ENCODE assay signal across 22 cellular contexts in the genomic region with DNA sequence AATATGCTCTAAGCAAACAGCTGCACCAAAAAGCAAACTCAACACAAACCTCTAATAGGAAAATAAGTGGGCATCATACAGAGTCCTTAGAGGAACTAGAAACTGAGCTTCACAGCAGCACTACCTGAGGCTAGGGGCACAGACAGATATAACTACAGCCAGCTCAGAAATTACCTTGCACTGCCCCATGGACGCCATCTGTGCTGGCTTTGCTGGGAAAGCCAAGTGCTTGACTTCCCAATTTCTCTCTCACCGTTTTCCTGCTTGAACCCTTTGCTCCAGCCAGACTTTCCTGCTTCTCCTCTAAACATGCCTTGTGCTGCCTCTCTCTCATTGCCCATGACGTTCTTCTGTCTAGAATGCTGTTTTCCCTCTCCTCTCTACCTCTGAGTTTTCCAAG. TPM values are rescaled to one million over a fixed set of nuclear protein-coding genes. Genes with fewer than 3 reads are reported as not detected.
A peak's percentile ranks its signal among the peaks of the same experiment; 100 is the strongest.
DNase-seq lines count a peak whose midpoint lies in the region; ATAC-seq and TF ChIP-seq lines count a peak whose summit lies in the region.
"Had no signal": no experiment of that assay in that cellular context is flagged by ENCODE, and none has a peak within 500 bp of the region (broad histone marks: within the 10 kb centered on the region; RNA-seq: fewer than 3 reads in every experiment).

No MANE protein-coding gene starts in this region.

- no peaks in the 10 kb centered on the region for H3K79me2 ChIP-seq in GM23338 (replicated peaks; ENCODE audit: insufficient read depth)
- H3K79me2 ChIP-seq in hepatocyte, result no peaks in the 10 kb centered on the region

- H3K27me3 Mint-ChIP-seq in GM23338 (ENCODE audit: insufficient read depth, low read depth, poor library complexity), result peaks cover 4% of the 10 kb centered on the region

- DNase-seq in GM23338 (ENCODE audit: low spot score) (no peak), RPMI8226 (peak; percentile 48), cerebellum (ENCODE audit: low spot score) (peak; percentile 57), left colon (no peak), hepatocyte (ENCODE audit: low spot score) (no peak)
- DNase-seq: 8988T; ACHN; AML-193; BE2C; CD4-positive, alpha-beta T cell; CD8-positive, alpha-beta memory T cell; DMS 273 treated with DMSO at 0.1 percent for 48 hours; DMS79; EL; GF-D8; H7; HCEC 1CT had no signal

- TF ChIP-seq CTCF in GM23338 (conservative IDR thresholded peaks at IDR 0.05; ENCODE audit: low read depth in 2 of 2), result no peak
- TF ChIP-seq CTCF in hepatocyte (IDR thresholded peaks at IDR 0.05; ENCODE audit: poor library complexity), result no peak

- 0 out of 2 replicates have a peak overlapping the region, but pooled peaks have one; percentile 18 for H2AFZ ChIP-seq in GM23338
- no peak overlapping the region for H2AFZ ChIP-seq in hepatocyte

- intact Hi-C loops in left colon (cut with DNase I, micrococcal nuclease), result no loop called here

- peaks cover 3% of the 10 kb centered on the region; the same call in 2 of the 3 replicates for H3K4me1 Mint-ChIP-seq in GM23338
- H3K4me1 Mint-ChIP-seq: CD14-positive monocyte; CD8-positive, alpha-beta memory T cell had no signal

- H3F3A ChIP-seq in GM23338 (replicated peaks; ENCODE audit: low read depth), result no peaks in the 10 kb centered on the region

- ATAC-seq in GM23338 (no peak), GM21367 (IDR thresholded peaks at IDR 0.05; ENCODE audit: unreplicated experiment) (no peak), left colon (no peak), HG03432 (IDR thresholded peaks at IDR 0.05; ENCODE audit: unreplicated experiment) (no peak)
- ATAC-seq: A549 had no signal

- H3K4me1 ChIP-seq in GM23338 (ENCODE audit: insufficient read depth) (no peaks in the 10 kb centered on the region), hepatocyte (ENCODE audit: insufficient read depth) (no peaks in the 10 kb centered on the region)
- H3K4me1 ChIP-seq: A549, BE2C had no signal

- no peak overlapping the region for H3K4me2 ChIP-seq in GM23338
- H3K4me2 ChIP-seq in hepatocyte, result no peak overlapping the region
- H3K4me2 ChIP-seq: A549; BLaER1 treated with 17β-estradiol and CSF1 and Interleukin-3, amounts not matched to agents 10 nM and 100 nM had no signal

- 90% methylated on average over 3 of the region's 3 CpGs for WGBS in hepatocyte (ENCODE audit: low lambda C conversion rate, missing lambda C conversion rate)

- H3K4me3 Mint-ChIP-seq in GM23338, result no peak overlapping the region
- H3K4me3 Mint-ChIP-seq: CD14-positive monocyte; CD4-positive, alpha-beta T cell; CD8-positive, alpha-beta memory T cell had no signal

- H3K36me3 ChIP-seq in GM23338 (ENCODE audit: insufficient read depth) (no peaks in the 10 kb centered on the region), hepatocyte (replicated peaks; ENCODE audit: insufficient read depth, low read depth) (no peaks in the 10 kb centered on the region)
- H3K36me3 ChIP-seq: BE2C; BLaER1 treated with 17β-estradiol and CSF1 and Interleukin-3, amounts not matched to agents 10 nM and 100 nM had no signal

- H4K20me1 ChIP-seq in GM23338 (replicated peaks; ENCODE audit: insufficient read depth), result no peaks in the 10 kb centered on the region
- no peaks in the 10 kb centered on the region for H4K20me1 ChIP-seq in hepatocyte (ENCODE audit: insufficient read depth, poor library complexity, severe bottlenecking)
- H4K20me1 ChIP-seq: BLaER1 treated with 17β-estradiol and CSF1 and Interleukin-3, amounts not matched to agents 10 nM and 100 nM had no signal

- no peak overlapping the region for H3K4me3 ChIP-seq in GM23338
- H3K4me3 ChIP-seq in hepatocyte, result no peak overlapping the region
- H3K4me3 ChIP-seq: A549; BLaER1 treated with 17β-estradiol and CSF1 and Interleukin-3, amounts not matched to agents 10 nM and 100 nM had no signal

- no peaks in the 10 kb centered on the region for H3K36me3 Mint-ChIP-seq in GM23338 (ENCODE audit: low read depth)
- H3K36me3 Mint-ChIP-seq: CD14-positive monocyte; CD8-positive, alpha-beta memory T cell had no signal

- H3K9me3 ChIP-seq in hepatocyte (ENCODE audit: low read depth), result no peaks in the 10 kb centered on the region
- H3K9me3 ChIP-seq: A549; BE2C; BLaER1 treated with 17β-estradiol and CSF1 and Interleukin-3, amounts not matched to agents 10 nM and 100 nM had no signal

- H3K27ac ChIP-seq in GM23338 (ENCODE audit: low read depth), result no peak overlapping the region
- H3K27ac ChIP-seq in hepatocyte, result no peak overlapping the region
- H3K27ac ChIP-seq: A549; BLaER1 treated with 17β-estradiol and CSF1 and Interleukin-3, amounts not matched to agents 10 nM and 100 nM had no signal

- no peak overlapping the region for H3K27ac Mint-ChIP-seq in GM23338
- H3K27ac Mint-ChIP-seq: CD14-positive monocyte; CD4-positive, alpha-beta T cell; CD8-positive, alpha-beta memory T cell had no signal

- no peaks in the 10 kb centered on the region for H3K9me3 Mint-ChIP-seq in GM23338
- H3K9me3 Mint-ChIP-seq: CD4-positive, alpha-beta T cell had no signal

- H3K9me2 ChIP-seq in GM23338 (ENCODE audit: insufficient read depth), result no peaks in the 10 kb centered on the region
- H3K9me2 ChIP-seq in hepatocyte (replicated peaks; ENCODE audit: insufficient read depth), result no peaks in the 10 kb centered on the region

- H3K27me3 ChIP-seq in GM23338 (ENCODE audit: insufficient read depth), result no peaks in the 10 kb centered on the region
- H3K27me3 ChIP-seq in hepatocyte, result peaks cover 4% of the 10 kb centered on the region
- H3K27me3 ChIP-seq: BLaER1 treated with 17β-estradiol and CSF1 and Interleukin-3, amounts not matched to agents 10 nM and 100 nM had no signal

TF ChIP-seq in GM23338, 12 proteins besides CTCF, POLR2A, EP300 and RAD21 (continues in another document):
- TF ChIP-seq JUNB (IDR thresholded peaks at IDR 0.05; ENCODE audit: unreplicated experiment), result no peak
- TF ChIP-seq POLR2AphosphoS5 (IDR thresholded peaks at IDR 0.05; ENCODE audit: low read depth), result no peak
- TF ChIP-seq EZH2 (IDR thresholded peaks at IDR 0.05; ENCODE audit: low read depth, unreplicated experiment), result no peak
- no peak for TF ChIP-seq EZH2phosphoT487 (IDR thresholded peaks at IDR 0.05; ENCODE audit: unreplicated experiment)
- no peak for TF ChIP-seq ZNF331 (CRISPR knock-in tag; IDR thresholded peaks at IDR 0.05; ENCODE audit: low read depth)
- TF ChIP-seq ZNF114 (CRISPR knock-in tag; IDR thresholded peaks at IDR 0.05), result no peak
- no peak for TF ChIP-seq NANOG (IDR thresholded peaks at IDR 0.05; ENCODE audit: borderline replicate concordance)
- TF ChIP-seq, protein P1, sequence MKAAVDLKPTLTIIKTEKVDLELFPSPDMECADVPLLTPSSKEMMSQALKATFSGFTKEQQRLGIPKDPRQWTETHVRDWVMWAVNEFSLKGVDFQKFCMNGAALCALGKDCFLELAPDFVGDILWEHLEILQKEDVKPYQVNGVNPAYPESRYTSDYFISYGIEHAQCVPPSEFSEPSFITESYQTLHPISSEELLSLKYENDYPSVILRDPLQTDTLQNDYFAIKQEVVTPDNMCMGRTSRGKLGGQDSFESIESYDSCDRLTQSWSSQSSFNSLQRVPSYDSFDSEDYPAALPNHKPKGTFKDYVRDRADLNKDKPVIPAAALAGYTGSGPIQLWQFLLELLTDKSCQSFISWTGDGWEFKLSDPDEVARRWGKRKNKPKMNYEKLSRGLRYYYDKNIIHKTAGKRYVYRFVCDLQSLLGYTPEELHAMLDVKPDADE (IDR thresholded peaks at IDR 0.05), result no peak
- TF ChIP-seq STAT1 (IDR thresholded peaks at IDR 0.05; ENCODE audit: unreplicated experiment), result no peak
- no peak for TF ChIP-seq CREB1 (CRISPR knock-in tag; IDR thresholded peaks at IDR 0.05; ENCODE audit: low read depth)
- TF ChIP-seq, protein P2, sequence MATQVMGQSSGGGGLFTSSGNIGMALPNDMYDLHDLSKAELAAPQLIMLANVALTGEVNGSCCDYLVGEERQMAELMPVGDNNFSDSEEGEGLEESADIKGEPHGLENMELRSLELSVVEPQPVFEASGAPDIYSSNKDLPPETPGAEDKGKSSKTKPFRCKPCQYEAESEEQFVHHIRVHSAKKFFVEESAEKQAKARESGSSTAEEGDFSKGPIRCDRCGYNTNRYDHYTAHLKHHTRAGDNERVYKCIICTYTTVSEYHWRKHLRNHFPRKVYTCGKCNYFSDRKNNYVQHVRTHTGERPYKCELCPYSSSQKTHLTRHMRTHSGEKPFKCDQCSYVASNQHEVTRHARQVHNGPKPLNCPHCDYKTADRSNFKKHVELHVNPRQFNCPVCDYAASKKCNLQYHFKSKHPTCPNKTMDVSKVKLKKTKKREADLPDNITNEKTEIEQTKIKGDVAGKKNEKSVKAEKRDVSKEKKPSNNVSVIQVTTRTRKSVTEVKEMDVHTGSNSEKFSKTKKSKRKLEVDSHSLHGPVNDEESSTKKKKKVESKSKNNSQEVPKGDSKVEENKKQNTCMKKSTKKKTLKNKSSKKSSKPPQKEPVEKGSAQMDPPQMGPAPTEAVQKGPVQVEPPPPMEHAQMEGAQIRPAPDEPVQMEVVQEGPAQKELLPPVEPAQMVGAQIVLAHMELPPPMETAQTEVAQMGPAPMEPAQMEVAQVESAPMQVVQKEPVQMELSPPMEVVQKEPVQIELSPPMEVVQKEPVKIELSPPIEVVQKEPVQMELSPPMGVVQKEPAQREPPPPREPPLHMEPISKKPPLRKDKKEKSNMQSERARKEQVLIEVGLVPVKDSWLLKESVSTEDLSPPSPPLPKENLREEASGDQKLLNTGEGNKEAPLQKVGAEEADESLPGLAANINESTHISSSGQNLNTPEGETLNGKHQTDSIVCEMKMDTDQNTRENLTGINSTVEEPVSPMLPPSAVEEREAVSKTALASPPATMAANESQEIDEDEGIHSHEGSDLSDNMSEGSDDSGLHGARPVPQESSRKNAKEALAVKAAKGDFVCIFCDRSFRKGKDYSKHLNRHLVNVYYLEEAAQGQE (IDR thresholded peaks at IDR 0.05; ENCODE audit: unreplicated experiment), result no peak

RNA-seq across cellular contexts. Expression of a gene that starts 29.3 kb away (rescaled TPM):
- 0.31 and 0.38 TPM in 2 replicates for total RNA-seq in GM23338 (2014; rRNA removed; shearing (Covaris generic))
- polyA plus RNA-seq in GM23338 (2016; fragmentation: Nextera tagmentation; extraction: Ambion mirVana) (0.12 and 0.27 TPM in 2 replicates), hepatocyte (4.3 and 4.9 TPM in 2 replicates)
- total RNA-seq in cerebellum (16.0 TPM), left colon (under 1 TPM; 0.15 to 0.25 TPM), hepatocyte (3.0 and 4.3 TPM in 2 replicates)
- total RNA-seq: CD8-positive, alpha-beta memory T cell had no signal
- polyA plus RNA-seq: A549, CD14-positive monocyte had no signal

Comparison
In these comparisons a context has a peak if more than half of its experiments do, and no peak if none do; other contexts are left out.
1. DNase-seq: peak in RPMI8226 (single experiment) and cerebellum (single experiment); none in GM23338 (single experiment), left colon (0 of 2) and hepatocyte (single experiment).